31 cellular contexts compared by ENCODE assay signal in genomic region chr1:209557216-209557615, GRCh38. TPM values are rescaled to one million over a fixed set of nuclear protein-coding genes. Genes with fewer than 3 reads are reported as not detected.
"Had no signal": no experiment of that assay in that cellular context is flagged by ENCODE, and none has a peak within 500 bp of the region (broad histone marks: within the 10 kb centered on the region; RNA-seq: fewer than 3 reads in every experiment).

No MANE protein-coding gene starts in this region.

- H3K27ac ChIP-seq: ascending aorta, breast epithelium, cardiac muscle cell, colonic mucosa, esophagus muscularis mucosa, foreskin keratinocyte, gastrocnemius medialis, heart left ventricle had no signal

- H3K4me3 ChIP-seq: ascending aorta, breast epithelium, cardiac muscle cell, colonic mucosa, esophagus muscularis mucosa, gastrocnemius medialis, heart left ventricle had no signal

- DNase-seq: activated CD4-positive, alpha-beta memory T cell treated with anti-CD3 and anti-CD28 coated beads for 36 hours; activated CD4-positive, alpha-beta T cell treated with anti-CD3 and anti-CD28 coated beads for 36 hours; activated CD4-positive, alpha-beta T cell treated with anti-CD3 and anti-CD28 coated beads, Interleukin-2, amount 10 ng/mL, durations not matched to agents 24 days and 14 days; activated CD4-positive, CD25-positive, alpha-beta regulatory T cell; activated CD4-positive, CD25-positive, alpha-beta regulatory T cell treated with anti-CD3 and anti-CD28 coated beads, Interleukin-2, amount 50 U/mL, for 72 hours; activated CD8-positive, alpha-beta memory T cell treated with anti-CD3 and anti-CD28 coated beads, Interleukin-2, amount 10 ng/mL, durations not matched to agents 7 days and 5 days; activated CD8-positive, alpha-beta memory T cell treated with anti-CD3 and anti-CD28 coated beads, Interleukin-2, amount 50 U/mL, for 4 hours; activated CD8-positive, alpha-beta T cell treated with anti-CD3 and anti-CD28 coated beads, Interleukin-2, amount 10 ng/mL, durations not matched to agents 7 days and 5 days; activated gamma-delta T cell; activated naive CD4-positive, alpha-beta T cell; activated naive CD4-positive, alpha-beta T cell treated with anti-CD3 and anti-CD28 coated beads, Interleukin-2, amount 10 ng/mL, durations not matched to agents 7 days and 5 days; activated naive CD8-positive, alpha-beta T cell treated with anti-CD3 and anti-CD28 coated beads, Interleukin-2, amount 10 ng/mL, durations not matched to agents 7 days and 5 days; activated T-cell treated with anti-CD3 and anti-CD28 coated beads, Interleukin-2, amount 50 U/mL, for 24 hours; activated T-cell treated with anti-CD3 and anti-CD28 coated beads, Interleukin-2, amount 50 U/mL, for 72 hours; central memory CD4-positive, alpha-beta T cell; cerebellar nuclear complex; colonic mucosa; effector CD8-positive, alpha-beta T cell; erythroblast; foreskin keratinocyte; gastrocnemius medialis; glutamatergic neuron; heart left ventricle; T-helper 2 cell had no signal

- H3K4me1 ChIP-seq: ascending aorta, breast epithelium, colonic mucosa, esophagus muscularis mucosa, gastrocnemius medialis, heart left ventricle had no signal

- H3K27me3 ChIP-seq: ascending aorta, breast epithelium, cardiac muscle cell, colonic mucosa, foreskin keratinocyte, gastrocnemius medialis had no signal

- H3K9me3 ChIP-seq: ascending aorta, breast epithelium, colonic mucosa, esophagus muscularis mucosa, gastrocnemius medialis, heart left ventricle had no signal

- ATAC-seq: activated CD4-positive, alpha-beta T cell treated with anti-CD3 and anti-CD28 coated beads for 36 hours; activated CD8-positive, alpha-beta memory T cell treated with anti-CD3 and anti-CD28 coated beads, Interleukin-2, amount 10 ng/mL, durations not matched to agents 7 days and 5 days; activated CD8-positive, alpha-beta T cell treated with anti-CD3 and anti-CD28 coated beads, Interleukin-2, amount 10 ng/mL, durations not matched to agents 7 days and 5 days; activated naive CD4-positive, alpha-beta T cell treated with anti-CD3 and anti-CD28 coated beads, Interleukin-2, amount 50 U/mL, for 72 hours; activated T-cell treated with anti-CD3 and anti-CD28 coated beads, Interleukin-2, amount 50 U/mL, for 72 hours; foreskin keratinocyte; gastrocnemius medialis; heart left ventricle had no signal

- H3K36me3 ChIP-seq: ascending aorta, breast epithelium, cardiac muscle cell, colonic mucosa, esophagus muscularis mucosa, gastrocnemius medialis, heart left ventricle had no signal

RNA-seq across cellular contexts. Expression of gene CAMK1G, which starts 26.3 kb away (rescaled TPM):
- total RNA-seq: activated CD8-positive, alpha-beta memory T cell treated with anti-CD3 and anti-CD28 coated beads for 36 hours; activated CD8-positive, alpha-beta memory T cell treated with anti-CD3 and anti-CD28 coated beads, Interleukin-2, amount 10 ng/mL, durations not matched to agents 7 days and 5 days; activated CD8-positive, alpha-beta T cell treated with anti-CD3 and anti-CD28 coated beads, Interleukin-2, amount 10 ng/mL, durations not matched to agents 7 days and 5 days; activated naive CD4-positive, alpha-beta T cell treated with anti-CD3 and anti-CD28 coated beads, Interleukin-2, amount 50 U/mL, for 72 hours; activated naive CD8-positive, alpha-beta T cell treated with anti-CD3 and anti-CD28 coated beads, Interleukin-2, amount 10 ng/mL, durations not matched to agents 7 days and 5 days; ascending aorta; dermis microvascular lymphatic vessel endothelial cell; foreskin keratinocyte had no signal
